In the genomic region with DNA sequence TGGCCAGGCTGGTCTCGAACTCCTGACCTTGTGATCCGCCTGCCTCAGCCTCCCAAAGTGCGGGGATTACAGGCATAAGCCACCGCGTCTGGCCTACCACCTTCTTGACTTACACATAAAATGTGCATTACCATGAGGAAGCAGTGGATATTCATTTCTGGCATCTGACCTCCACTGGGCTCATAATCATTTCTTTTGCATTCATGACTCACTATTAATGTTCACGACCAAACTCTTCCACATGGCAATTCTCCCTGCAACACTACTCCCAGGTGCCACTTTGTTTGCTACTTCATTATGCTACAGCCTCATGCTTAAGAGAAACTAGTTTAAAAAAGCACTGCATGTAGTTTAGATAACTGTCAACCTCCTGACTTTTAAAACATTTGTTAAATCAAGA, we compare ENCODE assay signal across 1 cellular context.
TF ChIP-seq lines count a peak whose summit lies in the region.

No MANE protein-coding gene starts in this region.

TF ChIP-seq in K562, 482 proteins besides CTCF, POLR2A, EP300 and RAD21 (continued from another document):
- TF ChIP-seq, protein P1, sequence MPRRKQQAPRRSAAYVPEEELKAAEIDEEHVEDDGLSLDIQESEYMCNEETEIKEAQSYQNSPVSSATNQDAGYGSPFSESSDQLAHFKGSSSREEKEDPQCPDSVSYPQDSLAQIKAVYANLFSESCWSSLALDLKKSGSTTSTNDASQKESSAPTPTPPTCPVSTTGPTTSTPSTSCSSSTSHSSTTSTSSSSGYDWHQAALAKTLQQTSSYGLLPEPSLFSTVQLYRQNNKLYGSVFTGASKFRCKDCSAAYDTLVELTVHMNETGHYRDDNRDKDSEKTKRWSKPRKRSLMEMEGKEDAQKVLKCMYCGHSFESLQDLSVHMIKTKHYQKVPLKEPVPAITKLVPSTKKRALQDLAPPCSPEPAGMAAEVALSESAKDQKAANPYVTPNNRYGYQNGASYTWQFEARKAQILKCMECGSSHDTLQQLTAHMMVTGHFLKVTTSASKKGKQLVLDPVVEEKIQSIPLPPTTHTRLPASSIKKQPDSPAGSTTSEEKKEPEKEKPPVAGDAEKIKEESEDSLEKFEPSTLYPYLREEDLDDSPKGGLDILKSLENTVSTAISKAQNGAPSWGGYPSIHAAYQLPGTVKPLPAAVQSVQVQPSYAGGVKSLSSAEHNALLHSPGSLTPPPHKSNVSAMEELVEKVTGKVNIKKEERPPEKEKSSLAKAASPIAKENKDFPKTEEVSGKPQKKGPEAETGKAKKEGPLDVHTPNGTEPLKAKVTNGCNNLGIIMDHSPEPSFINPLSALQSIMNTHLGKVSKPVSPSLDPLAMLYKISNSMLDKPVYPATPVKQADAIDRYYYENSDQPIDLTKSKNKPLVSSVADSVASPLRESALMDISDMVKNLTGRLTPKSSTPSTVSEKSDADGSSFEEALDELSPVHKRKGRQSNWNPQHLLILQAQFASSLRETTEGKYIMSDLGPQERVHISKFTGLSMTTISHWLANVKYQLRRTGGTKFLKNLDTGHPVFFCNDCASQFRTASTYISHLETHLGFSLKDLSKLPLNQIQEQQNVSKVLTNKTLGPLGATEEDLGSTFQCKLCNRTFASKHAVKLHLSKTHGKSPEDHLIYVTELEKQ (CRISPR knock-in tag; IDR thresholded peaks at IDR 0.05), result no peak
- TF ChIP-seq ZBED1 (IDR thresholded peaks at IDR 0.05) (no peak), HNRNPK (IDR thresholded peaks at IDR 0.05; ENCODE audit: low read depth, low read length, poor library complexity, severe bottlenecking) (no peak), ZNF212 (CRISPR knock-in tag; IDR thresholded peaks at IDR 0.05) (no peak), NEUROD1 (IDR thresholded peaks at IDR 0.05; ENCODE audit: borderline replicate concordance, low read depth, low read length, partially characterized antibody) (no peak), SAFB2 (IDR thresholded peaks at IDR 0.05; ENCODE audit: borderline replicate concordance, low read depth, low read length, severe bottlenecking) (no peak), FOXA1 (IDR thresholded peaks at IDR 0.05; ENCODE audit: borderline replicate concordance) (no peak), ZSCAN32 (CRISPR knock-in tag; IDR thresholded peaks at IDR 0.05) (no peak)
- TF ChIP-seq, protein P2, sequence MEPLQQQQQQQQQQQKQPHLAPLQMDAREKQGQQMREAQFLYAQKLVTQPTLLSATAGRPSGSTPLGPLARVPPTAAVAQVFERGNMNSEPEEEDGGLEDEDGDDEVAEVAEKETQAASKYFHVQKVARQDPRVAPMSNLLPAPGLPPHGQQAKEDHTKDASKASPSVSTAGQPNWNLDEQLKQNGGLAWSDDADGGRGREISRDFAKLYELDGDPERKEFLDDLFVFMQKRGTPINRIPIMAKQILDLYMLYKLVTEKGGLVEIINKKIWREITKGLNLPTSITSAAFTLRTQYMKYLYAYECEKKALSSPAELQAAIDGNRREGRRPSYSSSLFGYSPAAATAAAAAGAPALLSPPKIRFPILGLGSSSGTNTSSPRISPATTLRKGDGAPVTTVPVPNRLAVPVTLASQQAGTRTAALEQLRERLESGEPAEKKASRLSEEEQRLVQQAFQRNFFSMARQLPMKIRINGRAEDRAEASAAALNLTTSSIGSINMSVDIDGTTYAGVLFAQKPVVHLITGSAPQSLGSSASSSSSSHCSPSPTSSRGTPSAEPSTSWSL (CRISPR knock-in tag; IDR thresholded peaks at IDR 0.05; ENCODE audit: borderline replicate concordance), result no peak
- TF ChIP-seq, protein P3, sequence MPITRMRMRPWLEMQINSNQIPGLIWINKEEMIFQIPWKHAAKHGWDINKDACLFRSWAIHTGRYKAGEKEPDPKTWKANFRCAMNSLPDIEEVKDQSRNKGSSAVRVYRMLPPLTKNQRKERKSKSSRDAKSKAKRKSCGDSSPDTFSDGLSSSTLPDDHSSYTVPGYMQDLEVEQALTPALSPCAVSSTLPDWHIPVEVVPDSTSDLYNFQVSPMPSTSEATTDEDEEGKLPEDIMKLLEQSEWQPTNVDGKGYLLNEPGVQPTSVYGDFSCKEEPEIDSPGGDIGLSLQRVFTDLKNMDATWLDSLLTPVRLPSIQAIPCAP (CRISPR knock-in tag; IDR thresholded peaks at IDR 0.05; ENCODE audit: borderline replicate concordance), result no peak
TF ChIP-seq in K562: peak in this region for 0.
